Comparison of ENCODE assay signal across 8 cellular contexts in the genomic region with DNA sequence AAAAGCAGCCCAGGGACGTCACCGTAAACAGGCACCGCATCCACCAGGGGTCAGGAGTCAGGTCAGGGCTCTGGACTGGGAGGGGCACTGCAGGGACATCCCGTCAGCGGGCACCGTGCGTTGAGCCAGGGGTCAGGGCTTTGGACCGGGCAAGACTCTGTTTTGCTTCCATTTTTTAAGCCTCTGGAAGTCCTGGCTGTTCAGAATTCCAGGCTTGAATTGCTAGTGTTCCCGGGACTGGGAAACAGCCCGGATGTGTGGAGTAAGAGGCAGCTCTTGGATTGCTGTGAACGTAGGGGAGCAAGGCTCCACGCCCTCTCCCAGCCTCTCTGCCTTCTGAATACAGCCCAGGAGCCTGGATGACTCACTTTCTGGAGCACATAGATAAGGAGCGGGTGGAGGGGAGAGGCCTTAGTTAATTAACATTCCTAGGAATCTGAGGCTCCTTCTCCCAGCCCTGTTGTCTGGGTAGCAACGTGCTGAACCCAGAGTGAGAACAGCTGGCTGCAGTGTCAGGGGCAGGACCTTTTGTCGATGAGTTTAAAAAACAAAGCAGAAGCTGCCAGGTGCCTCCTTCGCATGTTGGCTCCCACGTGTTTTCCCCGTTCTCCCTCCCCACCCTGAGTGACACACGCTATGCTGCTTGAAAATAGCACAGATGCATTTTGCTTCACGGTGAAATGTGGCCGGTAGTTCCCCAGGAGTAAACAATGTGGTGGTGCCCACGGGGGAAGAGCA. TPM values are rescaled to one million over a fixed set of nuclear protein-coding genes. Genes with fewer than 3 reads are reported as not detected.
DNase-seq lines count a peak whose midpoint lies in the region; ATAC-seq and TF ChIP-seq lines count a peak whose summit lies in the region.

No MANE protein-coding gene starts in this region.

- H3K27me3 ChIP-seq in RWPE2 (ENCODE audit: insufficient read depth, poor library complexity, severe bottlenecking) (no peaks in the 10 kb centered on the region), esophagus (ENCODE audit: control insufficient read depth in 1 of 2, insufficient read depth in 2 of 2, low read length in 2 of 2) (no peaks in the 10 kb centered on the region)

- TF ChIP-seq CTCF in RWPE2 (IDR thresholded peaks at IDR 0.05; ENCODE audit: poor library complexity, severe bottlenecking): peak; percentile 35

- H3K4me3 ChIP-seq in RWPE2 (ENCODE audit: severe bottlenecking) (no peak overlapping the region), esophagus (ENCODE audit: low read depth in 1 of 2, low read length in 2 of 2) (no peak overlapping the region), urinary bladder (ENCODE audit: low read depth, low read length) (no peak overlapping the region)

- no peaks in the 10 kb centered on the region for H3K9me3 ChIP-seq in RWPE2 (ENCODE audit: severe bottlenecking)
- H3K9me3 ChIP-seq in esophagus (ENCODE audit: control insufficient read depth in 2 of 2, insufficient read depth in 1 of 2, low read depth in 1 of 2, low read length in 1 of 2): no peaks in the 10 kb centered on the region

- DNase-seq in activated effector memory CD4-positive, alpha-beta T cell treated with anti-CD3 and anti-CD28 coated beads, Interleukin-2, amount 50 U/mL, for 16 hours: peak; percentile 61
- no peak for DNase-seq in activated effector memory CD4-positive, alpha-beta T cell treated with Interleukin-2 at 50 U/mL for 16 hours
- peak; percentile 90 for DNase-seq in RWPE2 (ENCODE audit: low spot score)
- DNase-seq in mucosa of gallbladder (ENCODE audit: low spot score): peak; percentile 92

- 10 to 16% methylated on average over 22 of the region's 22 CpGs for WGBS in esophagus, 2 donors
- 8% methylated on average over 22 of the region's 22 CpGs for WGBS in urinary bladder

- ATAC-seq in HG02973 (IDR thresholded peaks at IDR 0.05; ENCODE audit: unreplicated experiment): peak; percentile 65
- ATAC-seq in RWPE2 (ENCODE audit: low read depth): peak; percentile 99
- no peak for ATAC-seq in HG03108 (IDR thresholded peaks at IDR 0.05; ENCODE audit: unreplicated experiment)

- H3K27ac ChIP-seq in RWPE2 (ENCODE audit: poor library complexity, severe bottlenecking) (peak overlapping the region; percentile 60), esophagus (ENCODE audit: low read depth in 2 of 2, low read length in 1 of 2) (peak overlapping the region; percentile 80 to 83), urinary bladder (ENCODE audit: low read depth) (peak overlapping the region; percentile 84)

- H3K4me1 ChIP-seq in RWPE2 (ENCODE audit: insufficient read depth, poor library complexity, severe bottlenecking) (peaks cover 7% of the 10 kb centered on the region), esophagus (ENCODE audit: control insufficient read depth in 2 of 2, insufficient read depth in 2 of 2, low read length in 1 of 2) (peaks cover 0 to 10% of the 10 kb centered on the region in 2 donors), urinary bladder (ENCODE audit: insufficient read depth) (no peaks in the 10 kb centered on the region)

- H3K36me3 ChIP-seq in RWPE2 (ENCODE audit: low read depth) (no peaks in the 10 kb centered on the region), esophagus (ENCODE audit: control insufficient read depth in 2 of 2, insufficient read depth in 2 of 2, low read length in 1 of 2) (no peaks in the 10 kb centered on the region), urinary bladder (ENCODE audit: insufficient read depth) (no peaks in the 10 kb centered on the region)

RNA-seq across cellular contexts. Expression of gene ATP11A, which starts 21.9 kb away (rescaled TPM):
- polyA plus RNA-seq in esophagus: 1 to 10 TPM; 4.2 to 6.7 TPM
- 191 TPM for total RNA-seq in mucosa of gallbladder
- 26.2 TPM for total RNA-seq in urinary bladder
- polyA plus RNA-seq in urinary bladder: 11.4 TPM
